Comparison of ENCODE assay signal across 16 cellular contexts in the genomic region with DNA sequence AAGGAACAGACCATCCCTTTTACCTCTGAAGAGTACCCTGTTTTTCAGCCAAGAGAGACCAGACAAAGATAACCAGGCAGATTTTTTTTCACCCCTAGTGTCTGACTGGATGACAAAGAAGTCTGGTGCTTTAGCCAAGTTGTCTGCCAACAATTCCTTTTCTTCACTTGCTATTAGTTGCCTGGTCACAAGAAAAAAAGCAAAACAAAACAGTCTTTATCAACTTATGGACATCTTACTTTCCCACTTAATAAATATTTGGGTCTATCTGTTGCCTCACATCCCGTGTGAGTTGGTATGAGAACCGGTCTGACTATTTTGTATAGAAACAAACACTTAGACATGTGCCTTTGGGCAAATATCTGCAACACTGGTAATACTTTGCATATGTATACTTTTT.
A peak's percentile ranks its signal among the peaks of the same experiment; 100 is the strongest.
DNase-seq lines count a peak whose midpoint lies in the region; FAIRE-seq and TF ChIP-seq lines count a peak whose summit lies in the region.
"Had no signal": no experiment of that assay in that cellular context is flagged by ENCODE, and none has a peak within 500 bp of the region (broad histone marks: within the 10 kb centered on the region; RNA-seq: fewer than 3 reads in every experiment).

No MANE protein-coding gene starts in this region.

- DNase-seq in EL (peak; percentile 22), RPMI7951 (ENCODE audit: low read depth) (peak; percentile 36), fibroblast of gingiva (ENCODE audit: low read depth) (peak; percentile 75), retinal pigment epithelial cell (ENCODE audit: low read depth) (peak; percentile 20), middle frontal gyrus (ENCODE audit: extremely low spot score, low spot score) (no peak), COR-L47 (lab: John Stamatoyannopoulos, UW) (no peak), D721Med (ENCODE audit: insufficient read length, low spot score) (no peak)
- DNase-seq: CD4-positive, alpha-beta T cell; MG63; naive thymus-derived CD8-positive, alpha-beta T cell; NCI-H187; NCI-H69; psoas muscle; T-cell had no signal

- no peak for FAIRE-seq in D721Med (lab: Jason Lieb, UNC)
- FAIRE-seq: frontal cortex had no signal

- TF ChIP-seq CTCF in retinal pigment epithelial cell (conservative IDR thresholded peaks at IDR 0.05; ENCODE audit: low read depth, low read length) = no peak
- no peak for TF ChIP-seq CTCF in D721Med (IDR thresholded peaks at IDR 0.05; ENCODE audit: insufficient read depth, missing control alignments)

- H3K4me3 ChIP-seq in retinal pigment epithelial cell (ENCODE audit: low read length) = no peak overlapping the region
- H3K4me3 ChIP-seq: HAP-1, MG63, psoas muscle had no signal

Comparison
In these comparisons a context has a peak if more than half of its experiments do, and no peak if none do; other contexts are left out.
1. DNase-seq: peak in EL (single experiment), RPMI7951 (single experiment), fibroblast of gingiva (single experiment) and retinal pigment epithelial cell (single experiment); none in middle frontal gyrus (single experiment), COR-L47 (single experiment) and D721Med (single experiment).